In the genomic region with DNA sequence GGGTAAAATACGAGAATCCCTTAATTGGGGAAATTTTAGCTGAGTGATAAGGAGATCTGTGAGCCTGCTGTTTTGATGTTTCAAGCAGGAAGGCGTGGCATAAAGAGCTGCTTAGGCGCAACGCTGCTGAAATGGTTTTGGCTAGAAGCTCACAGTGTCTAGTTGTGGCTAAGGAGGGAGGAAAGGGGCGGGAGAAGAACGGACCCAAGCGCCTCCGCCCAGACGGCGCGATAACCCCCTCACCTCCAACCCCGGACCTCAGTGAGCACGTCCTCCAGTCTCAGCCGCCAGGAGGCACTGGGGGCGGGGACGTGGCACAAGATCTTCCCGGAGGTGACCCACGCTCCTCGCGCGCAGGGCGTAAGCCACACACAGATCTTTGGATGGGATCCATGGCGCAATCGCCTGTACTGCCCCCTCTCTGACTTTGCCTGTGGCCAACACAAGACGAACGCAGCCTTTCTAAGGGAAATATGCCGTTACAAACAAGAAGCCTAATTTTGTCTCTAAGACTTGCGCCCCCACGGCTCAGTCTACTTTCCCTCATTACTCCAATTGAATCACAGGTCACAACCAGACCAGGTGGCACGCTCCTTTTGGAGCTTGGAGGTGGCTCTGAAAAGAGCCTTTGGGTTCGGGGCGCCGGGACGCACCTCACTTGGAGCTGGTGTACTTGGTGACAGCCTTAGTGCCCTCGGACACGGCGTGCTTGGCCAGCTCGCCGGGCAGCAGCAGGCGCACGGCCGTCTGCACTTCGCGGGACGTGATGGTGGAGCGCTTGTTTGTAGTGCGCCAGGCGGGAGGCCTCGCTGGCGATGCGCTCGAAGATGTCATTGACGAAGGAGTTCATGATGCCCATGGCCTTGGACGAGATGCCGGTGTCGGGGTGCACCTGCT, we compare ENCODE assay signal across 8 cellular contexts. TPM values are rescaled to one million over a fixed set of nuclear protein-coding genes. Genes with fewer than 3 reads are reported as not detected.
DNase-seq lines count a peak whose midpoint lies in the region; ATAC-seq and TF ChIP-seq lines count a peak whose summit lies in the region.

No MANE protein-coding gene starts in this region.

- WGBS in HUES64: 41% methylated on average over 53 of the region's 56 CpGs

- H3K9me3 ChIP-seq in HUES64 (ENCODE audit: insufficient read depth, low read depth, low read length) (no peaks in the 10 kb centered on the region), neural cell (ENCODE audit: low read length) (no peaks in the 10 kb centered on the region)

- no peaks in the 10 kb centered on the region for H3F3A ChIP-seq in neural cell (ENCODE audit: insufficient read depth, low read length, poor library complexity, severe bottlenecking)

- TF ChIP-seq EP300 in neural cell (conservative IDR thresholded peaks at IDR 0.05; ENCODE audit: poor library complexity, severe bottlenecking): no peak

- H4K20me1 ChIP-seq in neural cell (ENCODE audit: insufficient read depth): no peaks in the 10 kb centered on the region

- ATAC-seq in GM21360 (IDR thresholded peaks at IDR 0.05; ENCODE audit: unreplicated experiment) (peak; percentile 48), foreskin keratinocyte (no peak)

- H3K9ac ChIP-seq in HUES64 (ENCODE audit: low read depth, low read length): peak overlapping the region; percentile 60
- H3K9ac ChIP-seq in neural cell (ENCODE audit: low read length): peak overlapping the region; percentile 85

- peaks cover 62% of the 10 kb centered on the region for H3K27me3 ChIP-seq in HUES64 (ENCODE audit: insufficient read depth, low read length)
- no peaks in the 10 kb centered on the region for H3K27me3 ChIP-seq in neural cell (ENCODE audit: insufficient read depth, low read depth, low read length)
- peaks cover 90% of the 10 kb centered on the region for H3K27me3 ChIP-seq in foreskin keratinocyte

- H3K79me2 ChIP-seq in neural cell (replicated peaks; ENCODE audit: insufficient read depth, low read length): peaks cover 23% of the 10 kb centered on the region

- no peak for TF ChIP-seq RAD21 in neural cell (conservative IDR thresholded peaks at IDR 0.05)

- peak overlapping the region; percentile 25 for H3K4me2 ChIP-seq in neural cell (ENCODE audit: low read length)

- no peak overlapping the region for H2AFZ ChIP-seq in neural cell (ENCODE audit: low read depth, low read length)

- H3K27ac ChIP-seq in HUES64 (ENCODE audit: low read depth, low read length) (no peak overlapping the region), neural cell (ENCODE audit: low read length) (peak overlapping the region; percentile 69), foreskin keratinocyte (no peak overlapping the region)

- peak overlapping the region; percentile 72 for H3K4me3 ChIP-seq in HUES64 (ENCODE audit: low read length)
- peak overlapping the region; percentile 25; the same call in 1 of the 2 replicates for H3K4me3 ChIP-seq in WI38 (ENCODE audit: low read depth, low read length)
- H3K4me3 ChIP-seq in neural cell (ENCODE audit: low read length): peak overlapping the region; percentile 78

- TF ChIP-seq CTCF in WI38 (IDR thresholded peaks at IDR 0.05; ENCODE audit: low read depth, low read length): no peak
- TF ChIP-seq CTCF in neural cell (IDR thresholded peaks at IDR 0.05; ENCODE audit: poor library complexity, severe bottlenecking): peak; percentile 36
- no peak for TF ChIP-seq CTCF in foreskin keratinocyte (conservative IDR thresholded peaks at IDR 0.05)

- peak; percentile 24 for DNase-seq in DMS153 treated with DMSO at 0.1 percent for 48 hours (lab: John Stamatoyannopoulos, UW; ENCODE audit: unreplicated experiment)
- DNase-seq in effector CD4-positive, alpha-beta T cell: peak; percentile 33
- no peak for DNase-seq in foreskin keratinocyte
- no peak for DNase-seq in CD1c-positive myeloid dendritic cell (ENCODE audit: extremely low spot score)

- H3K4me1 ChIP-seq in HUES64 (ENCODE audit: insufficient read depth, low read length) (peaks cover 11% of the 10 kb centered on the region), foreskin keratinocyte (no peaks in the 10 kb centered on the region)

- no peaks in the 10 kb centered on the region for H3K9me2 ChIP-seq in neural cell (ENCODE audit: insufficient read depth, low read length)

- H3K36me3 ChIP-seq in HUES64 (ENCODE audit: insufficient read depth, low read length) (no peaks in the 10 kb centered on the region), neural cell (ENCODE audit: insufficient read depth, low read length) (no peaks in the 10 kb centered on the region)

TF ChIP-seq in neural cell, 6 proteins besides CTCF, POLR2A, EP300 and RAD21:
- TF ChIP-seq SMC3 (conservative IDR thresholded peaks at IDR 0.05; ENCODE audit: poor library complexity): no peak
- no peak for TF ChIP-seq EZH2 (IDR thresholded peaks at IDR 0.05; ENCODE audit: borderline replicate concordance, insufficient read depth, low read length, poor library complexity, severe bottlenecking)
- TF ChIP-seq REST (IDR thresholded peaks at IDR 0.05; ENCODE audit: borderline replicate concordance): peak; percentile 66
- TF ChIP-seq TAF1 (IDR thresholded peaks at IDR 0.05; ENCODE audit: low read depth): peak; percentile 13
- peak; percentile 61 for TF ChIP-seq POLR2AphosphoS5 (IDR thresholded peaks at IDR 0.05)
- no peak for TF ChIP-seq MXI1 (conservative IDR thresholded peaks at IDR 0.05; ENCODE audit: poor library complexity, severe bottlenecking)
TF ChIP-seq in neural cell: peak in this region for 3.

RNA-seq across cellular contexts. Expression of gene RNF187, which starts 23.4 kb away (rescaled TPM):
- polyA plus RNA-seq in HUES64 (2013, experiment 1 of 2): 32.9 TPM
- 37.1 TPM for polyA plus RNA-seq in HUES64 (2013, experiment 2 of 2)
- polyA plus RNA-seq in neural cell (73.6 and 83.2 TPM in 2 replicates), foreskin keratinocyte (55.1 and 60.3 TPM in 2 replicates)
- polyA minus RNA-seq in neural cell: 49.4 and 61.4 TPM in 2 replicates
- total RNA-seq in foreskin keratinocyte: 51.9 and 56.8 TPM in 2 replicates

RNA-seq across cellular contexts. Expression of gene TRIM17, which starts 47.1 kb away (rescaled TPM):
- polyA plus RNA-seq in HUES64 (2013, experiment 1 of 2): 1.7 TPM
- 2.1 TPM for polyA plus RNA-seq in HUES64 (2013, experiment 2 of 2)
- polyA plus RNA-seq in neural cell: 0.14 TPM in 1 of 2 replicates, not detected in the other
- polyA minus RNA-seq in neural cell: 0.49 TPM in 1 of 2 replicates, not detected in the other
- total RNA-seq in foreskin keratinocyte: 0.68 and 0.81 TPM in 2 replicates
- polyA plus RNA-seq in foreskin keratinocyte: 0.62 and 0.65 TPM in 2 replicates

RNA-seq across cellular contexts. Expression of gene TRIM11, which starts 57.2 kb away (rescaled TPM):
- 19.2 TPM for polyA plus RNA-seq in HUES64 (2013, experiment 1 of 2)
- 17.4 TPM for polyA plus RNA-seq in HUES64 (2013, experiment 2 of 2)
- polyA plus RNA-seq in neural cell (25.1 and 28.5 TPM in 2 replicates), foreskin keratinocyte (20.9 and 25.4 TPM in 2 replicates)
- polyA minus RNA-seq in neural cell: 34.5 and 38.5 TPM in 2 replicates
- total RNA-seq in foreskin keratinocyte: 27.0 and 28.4 TPM in 2 replicates

Comparison
In these comparisons a context has a peak if more than half of its experiments do, and no peak if none do; other contexts are left out.
1. DNase-seq: peak in DMS153 treated with DMSO at 0.1 percent for 48 hours (single experiment) and effector CD4-positive, alpha-beta T cell (single experiment); none in foreskin keratinocyte (0 of 2) and CD1c-positive myeloid dendritic cell (single experiment).
2. H3K4me3 ChIP-seq: peak in every context shown above with its lines; median percentile 78 in neural cell; 72 in HUES64; 25 in WI38.